ENCODE assay signal across 18 cellular contexts in the genomic region with DNA sequence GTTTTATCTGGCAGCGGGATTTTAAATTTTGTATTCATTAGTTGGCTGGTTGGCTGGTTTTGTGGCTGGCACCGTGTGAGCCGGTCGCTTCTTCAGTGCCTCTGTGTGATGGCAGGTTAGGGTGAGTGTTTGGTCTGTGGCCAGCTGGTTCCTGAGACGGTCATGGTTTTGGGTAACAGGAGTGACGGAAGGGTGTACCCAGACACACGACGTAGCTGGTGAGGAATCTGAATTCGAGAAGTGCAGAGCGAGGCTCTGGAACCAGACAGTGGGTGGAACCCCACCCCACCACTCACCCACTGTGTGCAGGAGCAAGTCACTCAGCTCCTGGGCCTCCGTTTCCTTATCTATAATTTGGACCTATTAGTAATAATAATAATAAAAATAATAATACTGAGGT. TPM values are rescaled to one million over a fixed set of nuclear protein-coding genes. Genes with fewer than 3 reads are reported as not detected.
DNase-seq lines count a peak whose midpoint lies in the region; ATAC-seq, FAIRE-seq and TF ChIP-seq lines count a peak whose summit lies in the region.
"Had no signal": no experiment of that assay in that cellular context is flagged by ENCODE, and none has a peak within 500 bp of the region (broad histone marks: within the 10 kb centered on the region; RNA-seq: fewer than 3 reads in every experiment).

No MANE protein-coding gene starts in this region.

- H3K27me3 ChIP-seq in K562 (ENCODE audit: control insufficient read depth in 2 of 2, insufficient read depth in 2 of 2, low read length in 2 of 2) (peaks cover 0 to 4% of the 10 kb centered on the region in 2 experiments; a peak in 2 of 5 replicates), parathyroid adenoma (ENCODE audit: control insufficient read depth, insufficient read depth, low read length) (no peaks in the 10 kb centered on the region), thyroid gland (no peaks in the 10 kb centered on the region)

- H3K4me3 ChIP-seq in HEK293 (ENCODE audit: low read depth, low read length) (no peak overlapping the region), K562 (no peak overlapping the region), parathyroid adenoma (ENCODE audit: low read depth, low read length) (no peak overlapping the region), thyroid gland (replicated peaks in 1 of 3) (no peak overlapping the region)

- no peaks in the 10 kb centered on the region for H3K9me1 ChIP-seq in K562 (ENCODE audit: control insufficient read depth, insufficient read depth, low read length)

- H3K4me1 ChIP-seq in HEK293 (ENCODE audit: control insufficient read depth, insufficient read depth, low read length) (no peaks in the 10 kb centered on the region), K562 (replicated peaks in 1 of 2; ENCODE audit: control insufficient read depth in 2 of 2, insufficient read depth in 2 of 2, low read length in 2 of 2) (peaks cover 5 to 29% of the 10 kb centered on the region in 2 experiments; a peak in 4 of 5 replicates), parathyroid adenoma (no peaks in the 10 kb centered on the region), thyroid gland (peaks cover 0 to 4% of the 10 kb centered on the region in 2 donors)

- DNase-seq in K562 (ENCODE audit: extremely low read depth in 1 of 4, low spot score in 3 of 4) = no peak
- no peak for DNase-seq in thyroid gland
- no peak for DNase-seq in NCI-H2227 (lab: John Stamatoyannopoulos, UW; ENCODE audit: unreplicated experiment)
- DNase-seq in stimulated activated CD4-positive, alpha-beta T cell treated with anti-CD3 and anti-CD28 coated beads, Interleukin-4, amount 100 ng/mL, for 1 hour = no peak
- DNase-seq in activated CD4-positive, alpha-beta T cell treated with anti-CD3 and anti-CD28 coated beads, Interleukin-2, amount 50 U/mL, for 48 hours = no peak
- DNase-seq: ACHN; AML-193; DMS79 treated with DMSO at 0.1 percent for 48 hours; NCI-H1105; NCI-H2081; NCI-H748 treated with DMSO at 0.1 percent for 48 hours; NK-92 treated with Interleukin-12 subunit alpha and Interleukin-12 subunit beta, amount 100 ng/mL, for 24 hours had no signal

- intact Hi-C loops in K562 (cut with micrococcal nuclease) (loop anchor here (5.0 kb wide), 1 partner anchor 115 kb away; no protein-coding TSS in a partner anchor), thyroid gland (cut with DNase I) (no loop called here)

- H3K9me3 ChIP-seq in HEK293 (ENCODE audit: control insufficient read depth, insufficient read depth, low read depth, low read length) = no peaks in the 10 kb centered on the region
- no peaks in the 10 kb centered on the region for H3K9me3 ChIP-seq in K562 (replicated peaks; ENCODE audit: control insufficient read depth, insufficient read depth, low read depth, low read length)
- no peaks in the 10 kb centered on the region for H3K9me3 ChIP-seq in parathyroid adenoma (ENCODE audit: control insufficient read depth, low read length)
- H3K9me3 ChIP-seq in thyroid gland = no peaks in the 10 kb centered on the region

- no peaks in the 10 kb centered on the region for H3K79me2 ChIP-seq in K562 (ENCODE audit: control insufficient read depth, insufficient read depth, low read length)
- H3K79me2 ChIP-seq in parathyroid adenoma = no peaks in the 10 kb centered on the region

- WGBS in K562 (ENCODE audit: insufficient coverage, low coverage, missing lambda C conversion rate) = 59% methylated on average over 10 of the region's 11 CpGs
- 62 to 64% methylated on average over 11 of the region's 11 CpGs for WGBS in thyroid gland, 2 donors

- H3K9ac ChIP-seq in K562 (ENCODE audit: insufficient read depth in 1 of 2, low read depth in 2 of 2, low read length in 2 of 2) (no peak overlapping the region), parathyroid adenoma (no peak overlapping the region)

- no peak overlapping the region for H2AFZ ChIP-seq in K562 (ENCODE audit: low read depth, low read length)
- no peak overlapping the region for H2AFZ ChIP-seq in parathyroid adenoma

- ATAC-seq in K562 = no peak

- POLR2A ChIA-PET in HEK293 (lab: Yijun Ruan, JAX) = no interaction called here
- POLR2A ChIA-PET in K562 (lab: Yijun Ruan, JAX) = interaction anchor here (2.8 kb wide), 1 partner anchor 15 kb away, joined by 10 read pairs; no protein-coding TSS in a partner anchor

- TF ChIP-seq CTCF in HEK293 (tag by site-specific recombination; IDR thresholded peaks at IDR 0.05) (no peak), K562 (IDR thresholded peaks at IDR 0.05 in 2 of 3, conservative IDR thresholded peaks at IDR 0.05 in 1 of 3; ENCODE audit: insufficient read depth in 2 of 3, low read depth in 1 of 3, low read length in 3 of 3) (no peak), parathyroid adenoma (IDR thresholded peaks at IDR 0.05) (no peak), thyroid gland (IDR thresholded peaks at IDR 0.05) (no peak)

- in situ Hi-C loops in K562 (cut with MboI) = no loop called here

- FAIRE-seq in K562 (lab: Jason Lieb, UNC) = peak; percentile 11
- FAIRE-seq: H1 had no signal

- H3K27ac ChIP-seq in HEK293 (ENCODE audit: extremely low read depth, low read depth, low read length) (no peak overlapping the region), K562 (ENCODE audit: extremely low read depth, low read depth, low read length) (no peak overlapping the region), parathyroid adenoma (peak overlapping the region; percentile 32), thyroid gland (peak overlapping the region in 2 of 3 donors; percentile 3 to 23)
- H3K27ac ChIP-seq: C4-2B had no signal

- TF ChIP-seq POLR2A in K562 (conservative IDR thresholded peaks at IDR 0.05) = no peak
- TF ChIP-seq POLR2A in thyroid gland (IDR thresholded peaks at IDR 0.05) = no peak

- no peaks in the 10 kb centered on the region for H4K20me1 ChIP-seq in K562 (replicated peaks; ENCODE audit: control insufficient read depth, insufficient read depth, low read length)

- H3K4me2 ChIP-seq in K562 (ENCODE audit: insufficient read depth, low read length) = no peak overlapping the region
- no peak overlapping the region for H3K4me2 ChIP-seq in parathyroid adenoma (ENCODE audit: low read length)

- H3K36me3 ChIP-seq in HEK293 (ENCODE audit: control insufficient read depth in 2 of 2, insufficient read depth in 1 of 2, low read length in 2 of 2) = no peaks in the 10 kb centered on the region
- H3K36me3 ChIP-seq in K562 (ENCODE audit: control insufficient read depth, insufficient read depth, low read length) = no peaks in the 10 kb centered on the region
- no peaks in the 10 kb centered on the region for H3K36me3 ChIP-seq in parathyroid adenoma (ENCODE audit: control insufficient read depth, insufficient read depth, low read length)
- no peaks in the 10 kb centered on the region for H3K36me3 ChIP-seq in thyroid gland

- CTCF ChIA-PET in HEK293 (lab: Yijun Ruan, JAX) = no interaction called here
- CTCF ChIA-PET in K562 (lab: Yijun Ruan, JAX; ENCODE audit: low intra/inter-chr PET ratio) = interaction anchor here (0.7 to 2.1 kb wide), 2 partner anchors 11 to 116 kb away, joined by 3 to 8 read pairs; no protein-coding TSS in a partner anchor

- no TSS peak for BruUV-seq in K562 (replicated peaks; lab: Mats Ljungman, UMichigan)

- no peak for TF ChIP-seq EP300 in K562 (IDR thresholded peaks at IDR 0.05; ENCODE audit: low read length)

- TF ChIP-seq RAD21 in K562 (CRISPR knock-in tag; conservative IDR thresholded peaks at IDR 0.05 in 1 of 2, IDR thresholded peaks at IDR 0.05 in 1 of 2) = no peak

TF ChIP-seq in HEK293, 187 proteins besides CTCF, POLR2A, EP300 and RAD21 (continues in another document):
- no peak for TF ChIP-seq ZNF701 (tag by site-specific recombination; IDR thresholded peaks at IDR 0.05)

TF ChIP-seq in K562, 482 proteins besides CTCF, POLR2A, EP300 and RAD21 (continues in another document):
- TF ChIP-seq KLF1 (tag; IDR thresholded peaks at IDR 0.05) = no peak

RNA-seq across cellular contexts. Expression of a gene that starts 2.7 kb away (rescaled TPM):
- 237 and 332 TPM in 2 replicates for total RNA-seq in K562 (2011; cell fraction: chromatin; rRNA removed; ENCODE audit: low replicate concordance)
- 194 and 284 TPM in 2 replicates for total RNA-seq in K562 (2011; cell fraction: nucleolus; rRNA removed)
- 242 and 248 TPM in 2 replicates for total RNA-seq in K562 (2011; cell fraction: nucleoplasm; rRNA removed)
- total RNA-seq in K562 (2014; rRNA removed) (39.4 and 46.8 TPM in 2 replicates), K562 (2014; rRNA removed; fragmentation: Illumina TruSeq; extraction: Trizol) (17.1 and 18.5 TPM in 2 replicates), K562 (2015; rRNA removed; fragmentation: Illumina TruSeq; extraction: Trizol) (29.4 and 29.6 TPM in 2 replicates), K562 (2021) (42.7 and 50.7 TPM in 2 replicates), thyroid gland (10 to 100 TPM; 12.9 to 77.1 (median 34.3) TPM)
- polyA plus RNA-seq in K562 (2011; rRNA removed) (18.9 and 25.6 TPM in 2 replicates), K562 (2014; fragmentation: Illumina TruSeq; extraction: Trizol) (32.7 and 35.3 TPM in 2 replicates), K562 (2014; fragmentation: Nextera tagmentation; extraction: Ambion mirVana) (1 to 10 TPM; 3.7 to 3.9 TPM), K562 (2014; rRNA removed) (86.7 and 88.7 TPM in 2 replicates)
- 13.6 and 19.3 TPM in 2 replicates for polyA plus RNA-seq in K562 (2011; cell fraction: cytosol; rRNA removed)
- polyA plus RNA-seq in K562 (2011; cell fraction: nucleus; rRNA removed) = 99.2 and 210 TPM in 2 replicates
- polyA plus RNA-seq in K562 (2012) = 62.1 and 65.7 TPM in 2 replicates
- 6.0 and 15.6 TPM in 2 replicates for polyA minus RNA-seq in K562 (2011; rRNA and poly(A)+ RNA removed)
- polyA minus RNA-seq in K562 (2011; cell fraction: cytosol; rRNA and poly(A)+ RNA removed) = 7.2 and 20.7 TPM in 2 replicates
- 54.0 and 85.9 TPM in 2 replicates for polyA minus RNA-seq in K562 (2011; cell fraction: nucleus; rRNA and poly(A)+ RNA removed)
- total RNA-seq: RPMI7951 had no signal

RNA-seq across cellular contexts. Expression of a gene that starts 54.1 kb away (rescaled TPM):
- not detected in 2 replicates for total RNA-seq in K562 (2011; cell fraction: chromatin; rRNA removed; ENCODE audit: low replicate concordance)
- not detected in 2 replicates for total RNA-seq in K562 (2011; cell fraction: nucleolus; rRNA removed)
- total RNA-seq in K562 (2011; cell fraction: nucleoplasm; rRNA removed) = not detected in 2 replicates
- total RNA-seq in K562 (2014; rRNA removed) (0.20 TPM in 1 of 2 replicates, not detected in the other), K562 (2014; rRNA removed; fragmentation: Illumina TruSeq; extraction: Trizol) (0.10 TPM in 1 of 2 replicates, not detected in the other), K562 (2015; rRNA removed; fragmentation: Illumina TruSeq; extraction: Trizol) (0.04 TPM in 1 of 2 replicates, not detected in the other), K562 (2021) (not detected in 2 replicates), thyroid gland (under 1 TPM in 1 of 4 donors, not detected in 3; 0.50 TPM)
- polyA plus RNA-seq in K562 (2011; rRNA removed) (0.03 TPM in 1 of 2 replicates, not detected in the other), K562 (2014; fragmentation: Illumina TruSeq; extraction: Trizol) (0.10 and 0.13 TPM in 2 replicates), K562 (2014; fragmentation: Nextera tagmentation; extraction: Ambion mirVana) (under 1 TPM in 1 of 2 experiments, not detected in 1; 0.03 TPM), K562 (2014; rRNA removed) (0.13 and 0.44 TPM in 2 replicates)
- polyA plus RNA-seq in K562 (2011; cell fraction: cytosol; rRNA removed) = not detected in 2 replicates
- 0.04 TPM in 1 of 2 replicates, not detected in the other for polyA plus RNA-seq in K562 (2011; cell fraction: nucleus; rRNA removed)
- polyA plus RNA-seq in K562 (2012) = 0.23 and 0.25 TPM in 2 replicates
- 0.14 TPM in 1 of 2 replicates, not detected in the other for polyA minus RNA-seq in K562 (2011; rRNA and poly(A)+ RNA removed)
- polyA minus RNA-seq in K562 (2011; cell fraction: cytosol; rRNA and poly(A)+ RNA removed) = not detected in 2 replicates
- polyA minus RNA-seq in K562 (2011; cell fraction: nucleus; rRNA and poly(A)+ RNA removed) = not detected in 2 replicates
- total RNA-seq: H1, NCI-H460, RPMI7951 had no signal
- polyA plus RNA-seq: H1 had no signal

Comparison
In these comparisons a context has a peak if more than half of its experiments do, and no peak if none do; other contexts are left out.
1. H3K27ac ChIP-seq: peak in parathyroid adenoma (single experiment) and thyroid gland (2 of 3); none in HEK293 (single experiment) and K562 (single experiment).